Comparison of ENCODE assay signal across 13 cellular contexts in the genomic region with DNA sequence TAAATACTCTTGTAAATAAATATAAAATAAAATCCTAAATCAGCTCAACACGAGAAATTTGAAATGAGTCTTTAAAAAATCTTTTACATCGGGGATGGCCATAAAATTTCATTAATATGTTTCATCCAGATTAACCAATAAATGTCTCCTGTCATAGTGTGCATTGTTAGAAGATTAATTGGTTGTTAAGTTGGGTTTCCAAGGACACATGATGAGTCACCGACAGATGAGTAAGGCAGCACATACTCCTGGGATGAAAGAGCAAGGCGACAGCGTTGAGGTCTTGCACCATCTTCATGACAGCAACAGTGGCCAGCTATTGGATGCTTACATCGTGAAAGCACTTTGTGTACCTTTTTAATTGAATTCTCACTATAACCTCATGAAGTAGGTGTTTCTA.
DNase-seq lines count a peak whose midpoint lies in the region; ATAC-seq, FAIRE-seq and TF ChIP-seq lines count a peak whose summit lies in the region.
"Had no signal": no experiment of that assay in that cellular context is flagged by ENCODE, and none has a peak within 500 bp of the region (broad histone marks: within the 10 kb centered on the region; RNA-seq: fewer than 3 reads in every experiment).

No MANE protein-coding gene starts in this region.

- H3K4me3 ChIP-seq in ACC112 (ENCODE audit: low read depth, low read length) (no peak overlapping the region), fibroblast of the aortic adventitia (ENCODE audit: low read depth, low read length) (no peak overlapping the region)
- H3K4me3 ChIP-seq: ascending aorta, prostate gland had no signal

- H3K36me3 ChIP-seq in ACC112 (ENCODE audit: insufficient read depth, low read length) = no peaks in the 10 kb centered on the region
- H3K36me3 ChIP-seq: ascending aorta, prostate gland had no signal

- TF ChIP-seq CTCF in fibroblast of the aortic adventitia (IDR thresholded peaks at IDR 0.05; ENCODE audit: insufficient read depth, low read length) = no peak

- H3K79me2 ChIP-seq in ACC112 (ENCODE audit: control insufficient read depth, insufficient read depth, low read length, unreplicated experiment) = no peaks in the 10 kb centered on the region

- H2AFZ ChIP-seq in ACC112 (ENCODE audit: low read length, unreplicated experiment) = no peak overlapping the region

- peak overlapping the region; percentile 92 for H3K27ac ChIP-seq in ACC112 (ENCODE audit: low read depth, low read length)
- H3K27ac ChIP-seq: ascending aorta, prostate gland had no signal

- no peak for TF ChIP-seq POLR2A in H54 (IDR thresholded peaks at IDR 0.05; ENCODE audit: low read depth, low read length)

- FAIRE-seq in H54 (lab: Jason Lieb, UNC) = peak; percentile 78

- DNase-seq in H54 (ENCODE audit: insufficient read length, low spot score) (peak; percentile 42), RPMI7951 (ENCODE audit: low read depth) (peak; percentile 96), fibroblast of the aortic adventitia (ENCODE audit: low read depth) (peak; percentile 83), OCI-M2 (lab: John Stamatoyannopoulos, UW; ENCODE audit: unreplicated experiment) (no peak), inferior parietal cortex (ENCODE audit: extremely low spot score) (no peak), NCI-H2081 treated with DMSO at 0.1 percent for 48 hours (lab: John Stamatoyannopoulos, UW) (no peak)
- DNase-seq: activated CD4-positive, CD25-positive, alpha-beta regulatory T cell treated with anti-CD3 and anti-CD28 coated beads, Interleukin-2, amount 50 U/mL, for 72 hours; NCI-H524 treated with DMSO at 0.1 percent for 48 hours had no signal

- H3K27me3 ChIP-seq in ACC112 (ENCODE audit: insufficient read depth, low read length) = no peaks in the 10 kb centered on the region
- H3K27me3 ChIP-seq: ascending aorta had no signal

- ATAC-seq in HG02642 (IDR thresholded peaks at IDR 0.05; ENCODE audit: poor library complexity, unreplicated experiment) = no peak
- ATAC-seq: stimulated activated memory B cell treated with anti-CD40 and anti-IgM and Interleukin-4, amounts not matched to agents 10 μg/mL and 1 μg/mL and 100 μg/mL, for 72 hours had no signal

- H3K4me1 ChIP-seq in ACC112 (ENCODE audit: control insufficient read depth, insufficient read depth, low read length, unreplicated experiment) = peaks cover 69% of the 10 kb centered on the region
- H3K4me1 ChIP-seq: prostate gland had no signal

Comparison
In these comparisons a context has a peak if more than half of its experiments do, and no peak if none do; other contexts are left out.
1. DNase-seq: peak in H54 (single experiment), RPMI7951 (single experiment) and fibroblast of the aortic adventitia (single experiment); none in OCI-M2 (single experiment), inferior parietal cortex (single experiment) and NCI-H2081 treated with DMSO at 0.1 percent for 48 hours (single experiment).